In genomic region chr4:77712675-77713074, GRCh38 we compare ENCODE assay signal across 23 cellular contexts.
DNase-seq lines count a peak whose midpoint lies in the region; ATAC-seq and TF ChIP-seq lines count a peak whose summit lies in the region.
"Had no signal": no experiment of that assay in that cellular context is flagged by ENCODE, and none has a peak within 500 bp of the region (broad histone marks: within the 10 kb centered on the region; RNA-seq: fewer than 3 reads in every experiment).

No MANE protein-coding gene starts in this region.

- no peaks in the 10 kb centered on the region for H3K9me3 Mint-ChIP-seq in activated naive CD4-positive, alpha-beta T cell treated with anti-CD3 and anti-CD28 coated beads, Interleukin-2, amount 10 ng/mL, durations not matched to agents 7 days and 5 days
- peaks cover 0 to 2% (median 0%) of the 10 kb centered on the region in 7 donors for H3K9me3 Mint-ChIP-seq in CD4-positive, CD25-positive, alpha-beta regulatory T cell
- H3K9me3 Mint-ChIP-seq in nephron, result no peaks in the 10 kb centered on the region

- H3K36me3 ChIP-seq in CD4-positive, CD25-positive, alpha-beta regulatory T cell (ENCODE audit: control insufficient read depth, insufficient read depth, low read length), result peaks cover 16% of the 10 kb centered on the region
- no peaks in the 10 kb centered on the region for H3K36me3 ChIP-seq in IMR-90 (ENCODE audit: control insufficient read depth, insufficient read depth, low read length)
- H3K36me3 ChIP-seq: SJSA1 had no signal

- H3K4me2 ChIP-seq in IMR-90 (ENCODE audit: low read depth, low read length), result no peak overlapping the region
- H3K4me2 ChIP-seq: PC-9 had no signal

- H3K56ac ChIP-seq in IMR-90 (ENCODE audit: extremely low read depth, insufficient read depth, low read length), result no peak overlapping the region

- H4K8ac ChIP-seq in IMR-90 (ENCODE audit: low read depth in 2 of 2, low read length in 2 of 2), result no peak overlapping the region

- POLR2A ChIA-PET in IMR-90 (lab: Charles Lee; ENCODE audit: unreplicated experiment), result no interaction called here

- no peak overlapping the region for H3K4me3 ChIP-seq in CD4-positive, CD25-positive, alpha-beta regulatory T cell (ENCODE audit: low read depth, low read length)
- H3K4me3 ChIP-seq in IMR-90 (ENCODE audit: insufficient read depth, low read depth, low read length), result no peak overlapping the region
- H3K4me3 ChIP-seq: PC-9, SJSA1 had no signal

- peaks cover 32% of the 10 kb centered on the region for H3K4me1 Mint-ChIP-seq in activated naive CD4-positive, alpha-beta T cell treated with anti-CD3 and anti-CD28 coated beads, Interleukin-2, amount 10 ng/mL, durations not matched to agents 7 days and 5 days
- H3K4me1 Mint-ChIP-seq in CD4-positive, CD25-positive, alpha-beta regulatory T cell, result peaks cover 18 to 30% (median 26%) of the 10 kb centered on the region in 4 donors
- H3K4me1 Mint-ChIP-seq in nephron, result peaks cover 23% of the 10 kb centered on the region

- intact Hi-C loops in IMR-90 (cut with micrococcal nuclease), result no loop called here

- H4K5ac ChIP-seq in IMR-90 (ENCODE audit: low read depth, low read length), result no peak overlapping the region

- no peaks in the 10 kb centered on the region for H3K27me3 Mint-ChIP-seq in activated naive CD4-positive, alpha-beta T cell treated with anti-CD3 and anti-CD28 coated beads, Interleukin-2, amount 10 ng/mL, durations not matched to agents 7 days and 5 days
- no peaks in the 10 kb centered on the region for H3K27me3 Mint-ChIP-seq in CD4-positive, CD25-positive, alpha-beta regulatory T cell
- H3K27me3 Mint-ChIP-seq in nephron (ENCODE audit: low read depth), result peaks cover 3% of the 10 kb centered on the region

- no peaks in the 10 kb centered on the region for H3K4me1 ChIP-seq in CD4-positive, CD25-positive, alpha-beta regulatory T cell (ENCODE audit: control insufficient read depth, insufficient read depth, low read length, poor library complexity, severe bottlenecking)
- no peaks in the 10 kb centered on the region for H3K4me1 ChIP-seq in IMR-90 (ENCODE audit: control insufficient read depth, insufficient read depth, low read length)
- H3K4me1 ChIP-seq: SJSA1 had no signal

- no peak overlapping the region for H2AFZ ChIP-seq in IMR-90 (replicated peaks; ENCODE audit: low read length, poor library complexity)
- H2AFZ ChIP-seq: PC-9 had no signal

- no peaks in the 10 kb centered on the region for H3K9me3 ChIP-seq in CD4-positive, CD25-positive, alpha-beta regulatory T cell (ENCODE audit: control insufficient read depth in 2 of 2, low read length in 2 of 2)
- no peaks in the 10 kb centered on the region for H3K9me3 ChIP-seq in IMR-90 (ENCODE audit: control insufficient read depth, insufficient read depth, low read length)
- H3K9me3 ChIP-seq: SJSA1 had no signal

- no peak for TF ChIP-seq RAD21 in IMR-90 (IDR thresholded peaks at IDR 0.05; ENCODE audit: low read length)

- H2AK9ac ChIP-seq in IMR-90 (replicated peaks; ENCODE audit: low read depth, low read length, poor library complexity), result no peak overlapping the region

- no peaks in the 10 kb centered on the region for H3K27me3 ChIP-seq in CD4-positive, CD25-positive, alpha-beta regulatory T cell (ENCODE audit: control insufficient read depth, insufficient read depth, low read length)
- no peaks in the 10 kb centered on the region for H3K27me3 ChIP-seq in IMR-90 (ENCODE audit: control insufficient read depth, insufficient read depth, low read length)
- H3K27me3 ChIP-seq: SJSA1 had no signal

- no peak overlapping the region for H4K91ac ChIP-seq in IMR-90 (ENCODE audit: insufficient read depth, low read depth, low read length)

- no peak overlapping the region for H3K4me3 Mint-ChIP-seq in activated naive CD4-positive, alpha-beta T cell treated with anti-CD3 and anti-CD28 coated beads, Interleukin-2, amount 10 ng/mL, durations not matched to agents 7 days and 5 days
- H3K4me3 Mint-ChIP-seq in CD4-positive, CD25-positive, alpha-beta regulatory T cell, result no peak overlapping the region
- no peak overlapping the region for H3K4me3 Mint-ChIP-seq in nephron

- ATAC-seq in CD4-positive, CD25-positive, alpha-beta regulatory T cell (ENCODE audit: low read depth in 2 of 2), result no peak
- ATAC-seq in IMR-90 (ENCODE audit: low read depth), result no peak

- H3K27ac ChIP-seq in CD4-positive, CD25-positive, alpha-beta regulatory T cell (ENCODE audit: insufficient read depth, low read length, poor library complexity, severe bottlenecking), result no peak overlapping the region
- no peak overlapping the region for H3K27ac ChIP-seq in IMR-90 (ENCODE audit: insufficient read depth, low read length)
- H3K27ac ChIP-seq: PC-9, SJSA1 had no signal

- no peak overlapping the region for H3K4ac ChIP-seq in IMR-90 (ENCODE audit: low read depth, low read length)

- no peak overlapping the region for H3K14ac ChIP-seq in IMR-90 (replicated peaks; ENCODE audit: low read depth, low read length)

- TF ChIP-seq CTCF in IMR-90 (conservative IDR thresholded peaks at IDR 0.05; ENCODE audit: low read depth, low read length), result no peak
- TF ChIP-seq CTCF in nephron (IDR thresholded peaks at IDR 0.05; ENCODE audit: unreplicated experiment in 3 of 3), result no peak

- no peak for DNase-seq in activated naive CD4-positive, alpha-beta T cell treated with anti-CD3 and anti-CD28 coated beads, Interleukin-2, amount 10 ng/mL, durations not matched to agents 7 days and 5 days
- DNase-seq in activated naive CD4-positive, alpha-beta T cell (lab: John Stamatoyannopoulos, UW), result no peak
- DNase-seq in CD4-positive, CD25-positive, alpha-beta regulatory T cell, result no peak
- DNase-seq in IMR-90, result no peak
- DNase-seq in KG1 (lab: John Stamatoyannopoulos, UW), result no peak
- DNase-seq in mesenteric fat pad (ENCODE audit: low spot score), result no peak
- DNase-seq: C1 segment of cervical spinal cord; Calu3; DMS153; DND-41; MV-4-11; NCI-H1105; NCI-H1436 treated with DMSO at 0.1 percent for 48 hours; NCI-H187 treated with DMSO at 0.1 percent for 48 hours; NCI-H2171 treated with DMSO at 0.1 percent for 48 hours; NCI-H345; NCI-H524; NCI-H748 treated with DMSO at 0.1 percent for 48 hours; NK-92 treated with Interleukin-12 subunit alpha and Interleukin-12 subunit beta, amount 100 ng/mL, for 24 hours; PC-9; Right ventricle myocardium superior had no signal

- in situ Hi-C loops in IMR-90 (cut with MboI; ENCODE audit: low sequenced_read_pairs), result no loop called here

- CTCF ChIA-PET in activated naive CD4-positive, alpha-beta T cell treated with anti-CD3 and anti-CD28 coated beads, Interleukin-2, amount 10 ng/mL, durations not matched to agents 7 days and 5 days (lab: Charles Lee), result no interaction called here
- CTCF ChIA-PET in IMR-90 (lab: Yijun Ruan, JAX), result no interaction called here

- no peak overlapping the region for H2AK5ac ChIP-seq in IMR-90 (ENCODE audit: low read depth, low read length)

- no peaks in the 10 kb centered on the region for H3K79me1 ChIP-seq in IMR-90 (ENCODE audit: low read depth in 1 of 2, low read length in 2 of 2)

- H2BK5ac ChIP-seq in IMR-90 (ENCODE audit: low read depth, low read length, poor library complexity, severe bottlenecking), result no peak overlapping the region

- no peaks in the 10 kb centered on the region for H4K20me1 ChIP-seq in IMR-90 (ENCODE audit: insufficient read depth, low read length)

- H3K9ac ChIP-seq in IMR-90 (ENCODE audit: low read depth, low read length), result no peak overlapping the region

- H3K36me3 Mint-ChIP-seq in activated naive CD4-positive, alpha-beta T cell treated with anti-CD3 and anti-CD28 coated beads, Interleukin-2, amount 10 ng/mL, durations not matched to agents 7 days and 5 days, result peaks cover 56% of the 10 kb centered on the region
- peaks cover 33% of the 10 kb centered on the region for H3K36me3 Mint-ChIP-seq in CD4-positive, CD25-positive, alpha-beta regulatory T cell
- no peaks in the 10 kb centered on the region for H3K36me3 Mint-ChIP-seq in nephron (ENCODE audit: low read depth)

- no peak overlapping the region for H3K18ac ChIP-seq in IMR-90 (ENCODE audit: low read depth, low read length)

- no peaks in the 10 kb centered on the region for H3K9me1 ChIP-seq in IMR-90 (ENCODE audit: insufficient read depth, low read length)

- no CpG with 5 or more reads among the region's 1 CpG for WGBS in IMR-90 (ENCODE audit: extremely low coverage in 2 of 2, insufficient read length in 1 of 2), 2 experiments

- dilution Hi-C loops in IMR-90 (cut with HindIII; ENCODE audit: low sequenced_read_pairs, unreplicated experiment), result no loop called here

- no TSS peak for BruUV-seq in IMR-90 (replicated peaks; lab: Mats Ljungman, UMichigan)

- H2BK120ac ChIP-seq in IMR-90 (ENCODE audit: low read depth, low read length), result no peak overlapping the region

- H3K27ac Mint-ChIP-seq in activated naive CD4-positive, alpha-beta T cell treated with anti-CD3 and anti-CD28 coated beads, Interleukin-2, amount 10 ng/mL, durations not matched to agents 7 days and 5 days, result peak overlapping the region; percentile 10
- H3K27ac Mint-ChIP-seq in CD4-positive, CD25-positive, alpha-beta regulatory T cell, result peak overlapping the region in 2 of 3 donors; percentile 9 to 27
- peak overlapping the region; percentile 1 to 79 (median 5) for H3K27ac Mint-ChIP-seq in nephron

- no peak overlapping the region for H3K23ac ChIP-seq in IMR-90 (ENCODE audit: low read depth, low read length)

- TF ChIP-seq POLR2A in IMR-90 (IDR thresholded peaks at IDR 0.05; ENCODE audit: low read depth, low read length), result no peak

- no peak overlapping the region for H2BK20ac ChIP-seq in IMR-90 (ENCODE audit: low read depth, low read length)

- no peak overlapping the region for H2BK15ac ChIP-seq in IMR-90 (ENCODE audit: low read depth, low read length)

TF ChIP-seq in IMR-90, 13 proteins besides CTCF, POLR2A, EP300 and RAD21 (continues in another document):
- no peak for TF ChIP-seq ELK1 (IDR thresholded peaks at IDR 0.05; ENCODE audit: borderline replicate concordance, low read depth, low read length)
- TF ChIP-seq BHLHE40 (IDR thresholded peaks at IDR 0.05; ENCODE audit: low read depth, low read length), result no peak
- TF ChIP-seq MAFK (IDR thresholded peaks at IDR 0.05; ENCODE audit: low read depth, low read length), result peak; percentile 79
- TF ChIP-seq MXI1 (IDR thresholded peaks at IDR 0.05; ENCODE audit: borderline replicate concordance, low read depth, low read length), result no peak
